In the genomic region with DNA sequence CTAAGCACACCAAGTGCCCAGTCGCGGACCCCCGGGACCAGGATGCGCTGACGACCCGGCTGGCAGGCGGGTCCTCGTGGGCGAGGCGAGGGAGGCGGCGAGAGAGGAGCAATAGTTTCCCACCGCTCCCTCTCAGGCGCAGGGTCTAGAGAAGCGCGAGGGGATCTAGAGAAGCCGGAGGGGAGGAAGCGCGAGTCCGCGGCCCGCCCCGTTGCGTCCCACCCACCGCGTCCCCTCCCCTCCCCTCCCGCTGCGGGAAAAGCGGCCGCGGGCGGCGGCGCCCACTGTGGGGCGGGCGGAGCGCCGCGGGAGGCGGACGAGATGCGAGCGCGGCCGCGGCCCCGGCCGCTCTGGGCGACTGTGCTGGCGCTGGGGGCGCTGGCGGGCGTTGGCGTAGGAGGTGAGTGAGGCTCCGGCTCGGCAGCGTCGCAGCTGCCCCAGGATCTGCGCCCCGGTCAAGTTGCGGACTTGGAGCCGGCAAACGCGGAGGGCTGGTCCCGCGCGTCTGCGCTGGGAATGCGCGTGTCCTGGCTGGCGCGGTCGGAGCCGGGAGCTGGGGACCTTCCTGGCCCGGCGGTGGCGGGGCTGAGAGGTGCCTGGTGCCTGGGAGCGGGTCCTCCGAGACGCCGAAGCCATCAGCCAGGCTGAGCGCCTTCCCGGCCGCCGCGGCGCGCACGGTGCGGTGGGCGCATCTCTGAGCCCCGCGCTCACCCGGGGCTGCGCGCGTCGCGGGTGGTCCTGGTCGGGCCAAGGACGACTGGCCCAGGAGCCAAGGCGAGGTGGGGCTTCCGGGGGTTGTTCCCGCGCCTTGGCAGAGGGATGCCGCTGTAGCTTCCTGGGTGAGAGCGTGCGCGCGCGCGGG, we compare ENCODE assay signal across 8 cellular contexts. TPM values are rescaled to one million over a fixed set of nuclear protein-coding genes. Genes with fewer than 3 reads are reported as not detected.
DNase-seq lines count a peak whose midpoint lies in the region; FAIRE-seq and TF ChIP-seq lines count a peak whose summit lies in the region.

TSS of gene ITGB3 (plus strand) at position 287 of the 862 bp plus-strand sequence. CDS start at position 322, 35 bp downstream.

- no peaks in the 10 kb centered on the region for H3K79me2 ChIP-seq in MM.1S (ENCODE audit: low read length)

- H3K9ac ChIP-seq in MM.1S (ENCODE audit: low read length), result no peak within 1 kb of the TSS
- peak within 1 kb of the TSS; percentile 7 for H3K9ac ChIP-seq in iPS-18a (ENCODE audit: low read length)
- H3K9ac ChIP-seq in skeletal muscle satellite cell (ENCODE audit: low read depth, low read length), result peak within 1 kb of the TSS; percentile 84

- H3K27ac ChIP-seq in MM.1S (ENCODE audit: low read length) (no peak within 1 kb of the TSS), iPS-18a (ENCODE audit: low read length) (no peak within 1 kb of the TSS)

- no peaks in the 10 kb centered on the region for H4K20me1 ChIP-seq in MM.1S (ENCODE audit: insufficient read depth, low read length)

- H3K4me2 ChIP-seq in MM.1S (ENCODE audit: low read depth, low read length) (peak within 1 kb of the TSS; percentile 98), skeletal muscle satellite cell (ENCODE audit: low read length) (peak within 1 kb of the TSS; percentile 96)

- peak; percentile 37 for TF ChIP-seq CTCF in MM.1S (IDR thresholded peaks at IDR 0.05; ENCODE audit: low read length)

- H3K9me2 ChIP-seq in MM.1S (replicated peaks; ENCODE audit: insufficient read depth, low read length), result no peaks in the 10 kb centered on the region

- H2AFZ ChIP-seq in MM.1S (ENCODE audit: low read length), result peak within 1 kb of the TSS; percentile 91

- peak within 1 kb of the TSS; percentile 71 for H3K4me3 ChIP-seq in MM.1S (ENCODE audit: low read length)
- peak within 1 kb of the TSS; percentile 76 for H3K4me3 ChIP-seq in iPS-18a (ENCODE audit: low read length)
- H3K4me3 ChIP-seq in skeletal muscle satellite cell (ENCODE audit: low read length), result peak within 1 kb of the TSS; percentile 82

- H3K27me3 ChIP-seq in MM.1S (replicated peaks; ENCODE audit: insufficient read depth, low read length), result peaks cover 5% of the 10 kb centered on the region; the same call in 1 of the 2 replicates
- H3K27me3 ChIP-seq in iPS-18a (ENCODE audit: control insufficient read depth, insufficient read depth, low read length), result peaks cover 57% of the 10 kb centered on the region
- no peaks in the 10 kb centered on the region for H3K27me3 ChIP-seq in skeletal muscle satellite cell (ENCODE audit: control insufficient read depth, insufficient read depth, low read length)

- H3F3A ChIP-seq in MM.1S (ENCODE audit: insufficient read depth, low read length), result no peaks in the 10 kb centered on the region

- H3K4me1 ChIP-seq in MM.1S (ENCODE audit: low read length) (no peaks in the 10 kb centered on the region), iPS-18a (ENCODE audit: control insufficient read depth, low read depth, low read length) (peaks cover 22% of the 10 kb centered on the region), skeletal muscle satellite cell (ENCODE audit: control insufficient read depth, insufficient read depth, low read length) (peaks cover 26% of the 10 kb centered on the region)

- H3K9me3 ChIP-seq in MM.1S (replicated peaks; ENCODE audit: insufficient read depth, low read length) (no peaks in the 10 kb centered on the region), iPS-18a (ENCODE audit: control insufficient read depth, low read depth, low read length) (no peaks in the 10 kb centered on the region), skeletal muscle satellite cell (replicated peaks; ENCODE audit: low read length) (no peaks in the 10 kb centered on the region)

- H3K36me3 ChIP-seq in MM.1S (replicated peaks; ENCODE audit: insufficient read depth, low read length), result no peaks in the 10 kb centered on the region
- no peaks in the 10 kb centered on the region for H3K36me3 ChIP-seq in iPS-18a (ENCODE audit: control insufficient read depth, low read depth, low read length)
- no peaks in the 10 kb centered on the region for H3K36me3 ChIP-seq in skeletal muscle satellite cell (ENCODE audit: insufficient read depth, low read length)

- DNase-seq in ELR (ENCODE audit: low read depth), result peak; percentile 91
- peak; percentile 81 for DNase-seq in H54 (ENCODE audit: insufficient read length, low spot score)
- DNase-seq in MM.1S, result peak; percentile 78
- peak; percentile 60 for DNase-seq in T1000 (lab: John Stamatoyannopoulos, UW)
- DNase-seq in astrocyte of the hippocampus (ENCODE audit: low read depth, low spot score), result peak; percentile 93
- no peak for DNase-seq in A172 (ENCODE audit: low spot score)

- FAIRE-seq in H54 (lab: Jason Lieb, UNC), result no peak

- TF ChIP-seq POLR2A in H54 (IDR thresholded peaks at IDR 0.05; ENCODE audit: low read depth, low read length), result no peak

RNA-seq across cellular contexts. Expression of gene ITGB3, which starts in this region (rescaled TPM):
- total RNA-seq in skeletal muscle satellite cell (2012; rRNA removed), result 71.7 and 83.9 TPM in 2 replicates
- total RNA-seq in A172 (2014; rRNA removed; shearing (Covaris generic)), result not detected in 2 replicates
